15 cellular contexts compared by ENCODE assay signal in the genomic region with DNA sequence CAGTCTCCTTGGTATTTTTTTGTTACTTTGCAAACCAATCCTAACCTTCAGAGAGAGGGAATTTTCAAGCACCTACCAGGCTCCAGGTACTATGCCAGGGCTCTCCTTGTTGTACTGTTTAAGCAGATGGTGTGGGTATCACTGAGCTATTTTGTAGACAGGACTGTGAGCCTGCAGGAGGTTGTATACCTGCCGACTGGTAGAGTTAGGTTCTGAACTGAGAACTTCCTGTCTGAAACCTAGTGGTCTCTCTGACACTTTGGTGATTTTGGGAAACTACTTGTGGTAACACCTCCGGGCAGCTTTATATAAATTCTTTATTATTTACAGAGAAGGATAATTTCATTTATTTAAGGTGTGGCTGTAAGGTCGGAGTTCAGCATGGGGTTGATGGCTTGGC. TPM values are rescaled to one million over a fixed set of nuclear protein-coding genes. Genes with fewer than 3 reads are reported as not detected.
DNase-seq lines count a peak whose midpoint lies in the region; ATAC-seq lines count a peak whose summit lies in the region.
"Had no signal": no experiment of that assay in that cellular context is flagged by ENCODE, and none has a peak within 500 bp of the region (broad histone marks: within the 10 kb centered on the region; RNA-seq: fewer than 3 reads in every experiment).

No MANE protein-coding gene starts in this region.

- peak overlapping the region; percentile 79 for H3K4me3 Mint-ChIP-seq in activated naive CD8-positive, alpha-beta T cell treated with anti-CD3 and anti-CD28 coated beads, Interleukin-2, amount 10 ng/mL, durations not matched to agents 7 days and 5 days
- no peak overlapping the region for H3K4me3 Mint-ChIP-seq in activated naive CD8-positive, alpha-beta T cell treated with anti-CD3 and anti-CD28 coated beads, Interleukin-2, amount 50 U/mL, for 24 hours
- H3K4me3 Mint-ChIP-seq in T-helper 17 cell = no peak overlapping the region

- no peak for DNase-seq in activated naive CD8-positive, alpha-beta T cell treated with anti-CD3 and anti-CD28 coated beads, Interleukin-2, amount 10 ng/mL, durations not matched to agents 7 days and 5 days
- DNase-seq in activated naive CD8-positive, alpha-beta T cell treated with anti-CD3 and anti-CD28 coated beads, Interleukin-2, amount 50 U/mL, for 24 hours = no peak
- DNase-seq in T-helper 17 cell (no peak), left colon (no peak), DMS53 treated with DMSO at 0.1 percent for 48 hours (lab: John Stamatoyannopoulos, UW; ENCODE audit: unreplicated experiment) (no peak), epidermal melanocyte (ENCODE audit: insufficient read length, low spot score) (no peak), T1000 (lab: John Stamatoyannopoulos, UW) (no peak)
- DNase-seq: C1 segment of cervical spinal cord, Calu3, DMS79, GOT3, MG63, NCI-H510A treated with DMSO at 0.1 percent for 48 hours, SJCRH30 had no signal

- POLR2A ChIA-PET in activated naive CD8-positive, alpha-beta T cell treated with anti-CD3 and anti-CD28 coated beads, Interleukin-2, amount 10 ng/mL, durations not matched to agents 7 days and 5 days (lab: Charles Lee) = interaction anchor here (3.3 kb wide), 1 partner anchor 17 kb away, joined by 13 read pairs; a partner anchor contains a TSS

- peaks cover 44% of the 10 kb centered on the region for H3K4me1 Mint-ChIP-seq in activated naive CD8-positive, alpha-beta T cell treated with anti-CD3 and anti-CD28 coated beads, Interleukin-2, amount 10 ng/mL, durations not matched to agents 7 days and 5 days
- peaks cover 52% of the 10 kb centered on the region for H3K4me1 Mint-ChIP-seq in activated naive CD8-positive, alpha-beta T cell treated with anti-CD3 and anti-CD28 coated beads, Interleukin-2, amount 50 U/mL, for 24 hours
- peaks cover 23% of the 10 kb centered on the region for H3K4me1 Mint-ChIP-seq in T-helper 17 cell

- no peaks in the 10 kb centered on the region for H3K9me3 Mint-ChIP-seq in activated naive CD8-positive, alpha-beta T cell treated with anti-CD3 and anti-CD28 coated beads, Interleukin-2, amount 10 ng/mL, durations not matched to agents 7 days and 5 days
- H3K9me3 Mint-ChIP-seq in activated naive CD8-positive, alpha-beta T cell treated with anti-CD3 and anti-CD28 coated beads, Interleukin-2, amount 50 U/mL, for 24 hours = no peaks in the 10 kb centered on the region

- intact Hi-C loops in left colon (cut with DNase I, micrococcal nuclease) = no loop called here

- peaks cover 11% of the 10 kb centered on the region for H3K27me3 Mint-ChIP-seq in activated naive CD8-positive, alpha-beta T cell treated with anti-CD3 and anti-CD28 coated beads, Interleukin-2, amount 10 ng/mL, durations not matched to agents 7 days and 5 days
- H3K27me3 Mint-ChIP-seq in activated naive CD8-positive, alpha-beta T cell treated with anti-CD3 and anti-CD28 coated beads, Interleukin-2, amount 50 U/mL, for 24 hours = no peaks in the 10 kb centered on the region
- H3K27me3 Mint-ChIP-seq in T-helper 17 cell = no peaks in the 10 kb centered on the region

- no peaks in the 10 kb centered on the region for H3K36me3 Mint-ChIP-seq in activated naive CD8-positive, alpha-beta T cell treated with anti-CD3 and anti-CD28 coated beads, Interleukin-2, amount 10 ng/mL, durations not matched to agents 7 days and 5 days
- H3K36me3 Mint-ChIP-seq in activated naive CD8-positive, alpha-beta T cell treated with anti-CD3 and anti-CD28 coated beads, Interleukin-2, amount 50 U/mL, for 24 hours (ENCODE audit: low read depth) = peaks cover 7% of the 10 kb centered on the region
- H3K36me3 Mint-ChIP-seq in T-helper 17 cell (ENCODE audit: low read depth) = no peaks in the 10 kb centered on the region

- peak overlapping the region; percentile 89 for H3K27ac Mint-ChIP-seq in activated naive CD8-positive, alpha-beta T cell treated with anti-CD3 and anti-CD28 coated beads, Interleukin-2, amount 10 ng/mL, durations not matched to agents 7 days and 5 days
- H3K27ac Mint-ChIP-seq in activated naive CD8-positive, alpha-beta T cell treated with anti-CD3 and anti-CD28 coated beads, Interleukin-2, amount 50 U/mL, for 24 hours = no peak overlapping the region
- H3K27ac Mint-ChIP-seq in T-helper 17 cell = peak overlapping the region; percentile 60

- peak; percentile 59 for ATAC-seq in activated naive CD8-positive, alpha-beta T cell treated with anti-CD3 and anti-CD28 coated beads, Interleukin-2, amount 10 ng/mL, durations not matched to agents 7 days and 5 days (ENCODE audit: low read depth)
- no peak for ATAC-seq in activated naive CD8-positive, alpha-beta T cell treated with anti-CD3 and anti-CD28 coated beads, Interleukin-2, amount 50 U/mL, for 24 hours
- ATAC-seq in T-helper 17 cell (no peak), left colon (peak; percentile 60), GM21786 (IDR thresholded peaks at IDR 0.05; ENCODE audit: unreplicated experiment) (no peak)

- no peaks in the 10 kb centered on the region for H3K9me3 ChIP-seq in T-helper 17 cell (ENCODE audit: control insufficient read depth, low read length, poor library complexity, severe bottlenecking)
- H3K9me3 ChIP-seq: MG63, SJCRH30 had no signal

RNA-seq across cellular contexts. Expression of a gene that starts 4.6 kb away (rescaled TPM):
- 1 to 10 TPM; 4.7 to 4.9 TPM for total RNA-seq in activated naive CD8-positive, alpha-beta T cell treated with anti-CD3 and anti-CD28 coated beads, Interleukin-2, amount 10 ng/mL, durations not matched to agents 7 days and 5 days
- total RNA-seq in T-helper 17 cell (1 to 10 TPM in 1 of 2 donors, under 1 TPM in 1; 0.85 to 1.1 TPM), left colon (1 to 10 TPM in 1 of 2 donors, under 1 TPM in 1; 0.79 to 2.9 TPM)

RNA-seq across cellular contexts. Expression of a gene that starts 17.2 kb away (rescaled TPM):
- total RNA-seq in activated naive CD8-positive, alpha-beta T cell treated with anti-CD3 and anti-CD28 coated beads, Interleukin-2, amount 10 ng/mL, durations not matched to agents 7 days and 5 days = 10 to 100 TPM; 42.6 to 43.7 TPM
- total RNA-seq in T-helper 17 cell (10 to 100 TPM; 37.1 to 39.9 TPM), left colon (10 to 100 TPM; 19.0 to 21.1 TPM)

RNA-seq across cellular contexts. Expression of a gene that starts 30.1 kb away (rescaled TPM):
- 10 to 100 TPM; 42.8 to 47.3 TPM for total RNA-seq in activated naive CD8-positive, alpha-beta T cell treated with anti-CD3 and anti-CD28 coated beads, Interleukin-2, amount 10 ng/mL, durations not matched to agents 7 days and 5 days
- total RNA-seq in T-helper 17 cell = 10 to 100 TPM; 50.5 to 50.7 TPM
- 10 to 100 TPM; 22.5 to 24.4 TPM for total RNA-seq in left colon

RNA-seq across cellular contexts. Expression of a gene that starts 42.7 kb away (rescaled TPM):
- 10 to 100 TPM; 38.2 to 44.6 TPM for total RNA-seq in activated naive CD8-positive, alpha-beta T cell treated with anti-CD3 and anti-CD28 coated beads, Interleukin-2, amount 10 ng/mL, durations not matched to agents 7 days and 5 days
- 10 to 100 TPM; 19.1 to 20.6 TPM for total RNA-seq in T-helper 17 cell
- 10 to 100 TPM; 37.6 to 51.1 TPM for total RNA-seq in left colon

Comparison
In these comparisons a context has a peak if more than half of its experiments do, and no peak if none do; other contexts are left out.
1. ATAC-seq: peak in activated naive CD8-positive, alpha-beta T cell treated with anti-CD3 and anti-CD28 coated beads, Interleukin-2, amount 10 ng/mL, durations not matched to agents 7 days and 5 days (single experiment) and left colon (single experiment); none in activated naive CD8-positive, alpha-beta T cell treated with anti-CD3 and anti-CD28 coated beads, Interleukin-2, amount 50 U/mL, for 24 hours (single experiment), T-helper 17 cell (single experiment) and GM21786 (single experiment).